Comparison of ENCODE assay signal across 13 cellular contexts in the genomic region with DNA sequence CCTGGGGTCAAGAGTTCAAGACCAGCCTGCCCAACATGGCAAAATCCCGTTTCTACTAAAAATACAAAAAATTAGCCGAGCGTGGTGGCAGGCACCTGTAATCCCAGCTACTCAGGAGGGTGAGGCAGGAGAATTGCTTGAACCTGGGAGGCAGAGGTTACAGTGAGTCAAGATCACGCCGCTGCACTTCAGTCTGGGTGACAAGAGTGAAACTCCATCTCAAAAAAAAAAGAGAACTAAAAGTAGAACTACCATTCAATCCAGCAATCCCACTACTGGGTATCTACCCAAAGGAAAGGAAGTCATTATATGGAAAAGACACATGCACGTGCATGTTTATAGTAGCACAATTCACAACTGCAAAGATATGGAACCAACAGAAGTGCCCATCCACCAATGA. TPM values are rescaled to one million over a fixed set of nuclear protein-coding genes. Genes with fewer than 3 reads are reported as not detected.
"Had no signal": no experiment of that assay in that cellular context is flagged by ENCODE, and none has a peak within 500 bp of the region (broad histone marks: within the 10 kb centered on the region; RNA-seq: fewer than 3 reads in every experiment).

No MANE protein-coding gene starts in this region.

RNA-seq across cellular contexts. Expression of a gene that starts 7.2 kb away (rescaled TPM):
- total RNA-seq: activated B cell treated with CpG ODN at 0.5 μM for 24 hours; activated CD4-positive, alpha-beta memory T cell treated with anti-CD3 and anti-CD28 coated beads for 36 hours; activated CD8-positive, alpha-beta memory T cell treated with anti-CD3 and anti-CD28 coated beads for 36 hours; activated CD8-positive, alpha-beta T cell treated with anti-CD3 and anti-CD28 coated beads for 36 hours; activated naive CD4-positive, alpha-beta T cell treated with anti-CD3 and anti-CD28 coated beads for 36 hours; activated naive CD8-positive, alpha-beta T cell treated with anti-CD3 and anti-CD28 coated beads for 36 hours; activated T-cell treated with anti-CD3 and anti-CD28 coated beads, Interleukin-2, amount 50 U/mL, for 4 hours; activated T-cell treated with anti-CD3 and anti-CD28 coated beads, Interleukin-2, amount 50 U/mL, for 72 hours; activated T-helper 1 cell treated with anti-CD3 and anti-CD28 coated beads, Interleukin-12 subunit alpha, Interleukin-12 subunit beta, Interleukin-2, Interleukin-4 antibody, amounts not matched to agents 30 ng/mL and 10 ng/mL and 1 ng/mL, durations not matched to agents 14 hours and 24 hours and 36 hours; T-helper 17 cell; T-helper 2 cell treated with Interferon-gamma antibody and Interleukin-4, amounts not matched to agents 100 ng/mL and 5 ng/mL, for 36 hours had no signal
- polyA plus RNA-seq: aorta had no signal

RNA-seq across cellular contexts. Expression of a gene that starts 31.0 kb away (rescaled TPM):
- total RNA-seq: activated B cell treated with CpG ODN at 0.5 μM for 24 hours; activated T-cell treated with anti-CD3 and anti-CD28 coated beads, Interleukin-2, amount 50 U/mL, for 4 hours; T-helper 17 cell had no signal

RNA-seq across cellular contexts. Expression of a gene that starts 41.2 kb away (rescaled TPM):
- total RNA-seq: astrocyte had no signal
